In genomic region chr17:76051071-76051467, GRCh38 we compare ENCODE assay signal across 18 cellular contexts. TPM values are rescaled to one million over a fixed set of nuclear protein-coding genes. Genes with fewer than 3 reads are reported as not detected.
DNase-seq lines count a peak whose midpoint lies in the region; ATAC-seq and TF ChIP-seq lines count a peak whose summit lies in the region.
"Had no signal": no experiment of that assay in that cellular context is flagged by ENCODE, and none has a peak within 500 bp of the region (broad histone marks: within the 10 kb centered on the region; RNA-seq: fewer than 3 reads in every experiment).

No MANE protein-coding gene starts in this region.

- peaks cover 12% of the 10 kb centered on the region; the same call in 1 of the 2 replicates for H3F3A ChIP-seq in GM23338 (replicated peaks; ENCODE audit: low read depth)

- no peak for DNase-seq in GM23338 (ENCODE audit: low spot score)
- no peak for DNase-seq in T-helper 17 cell
- no peak for DNase-seq in hepatocyte (ENCODE audit: low spot score)
- DNase-seq in prostate gland (ENCODE audit: low spot score): no peak
- DNase-seq in NCI-H1048 (lab: John Stamatoyannopoulos, UW): no peak
- DNase-seq in NCI-H2081 (lab: John Stamatoyannopoulos, UW): no peak
- DNase-seq: activated CD4-positive, CD25-positive, alpha-beta regulatory T cell treated with anti-CD3 and anti-CD28 coated beads, Interleukin-2, amount 50 U/mL, for 72 hours; activated CD8-positive, alpha-beta memory T cell treated with anti-CD3 and anti-CD28 coated beads, Interleukin-2, amount 50 U/mL, for 4 hours; BE2C; DMS153; NCI-H2227 treated with DMSO at 0.1 percent for 48 hours; T-helper 2 cell had no signal

- H3K36me3 ChIP-seq in GM23338 (ENCODE audit: insufficient read depth) (peaks cover 35% of the 10 kb centered on the region), hepatocyte (replicated peaks; ENCODE audit: insufficient read depth, low read depth) (no peaks in the 10 kb centered on the region), prostate gland (peaks cover 4 to 16% of the 10 kb centered on the region in 2 donors)

- no peak for TF ChIP-seq CTCF in GM23338 (conservative IDR thresholded peaks at IDR 0.05; ENCODE audit: low read depth in 2 of 2)
- no peak for TF ChIP-seq CTCF in hepatocyte (IDR thresholded peaks at IDR 0.05; ENCODE audit: poor library complexity)
- peak in 1 of 4 experiments; percentile 9 for TF ChIP-seq CTCF in prostate gland (IDR thresholded peaks at IDR 0.05)

- no peaks in the 10 kb centered on the region for H3K9me3 ChIP-seq in T-helper 17 cell (ENCODE audit: control insufficient read depth, low read length, poor library complexity, severe bottlenecking)
- no peaks in the 10 kb centered on the region for H3K9me3 ChIP-seq in hepatocyte (ENCODE audit: low read depth)
- no peaks in the 10 kb centered on the region for H3K9me3 ChIP-seq in prostate gland
- H3K9me3 ChIP-seq: BE2C had no signal

- ATAC-seq in GM23338 (no peak), T-helper 17 cell (no peak), GM19351 (IDR thresholded peaks at IDR 0.05; ENCODE audit: unreplicated experiment) (no peak), GM18517 (IDR thresholded peaks at IDR 0.05; ENCODE audit: unreplicated experiment) (no peak)
- ATAC-seq: K562, Right ventricle myocardium inferior had no signal

- H2AFZ ChIP-seq in GM23338 (no peak overlapping the region), hepatocyte (no peak overlapping the region)

- no peak for TF ChIP-seq POLR2A in prostate gland (IDR thresholded peaks at IDR 0.05)

- H3K4me3 ChIP-seq in GM23338 (no peak overlapping the region), hepatocyte (no peak overlapping the region), prostate gland (no peak overlapping the region)
- H3K4me3 ChIP-seq: K562 had no signal

- H3K4me2 ChIP-seq in GM23338: no peak overlapping the region
- no peak overlapping the region for H3K4me2 ChIP-seq in hepatocyte

- H3K79me2 ChIP-seq in GM23338 (replicated peaks; ENCODE audit: insufficient read depth) (peaks cover 14% of the 10 kb centered on the region; the same call in 1 of the 2 replicates), hepatocyte (peaks cover 13% of the 10 kb centered on the region)

- H3K4me3 Mint-ChIP-seq in GM23338 (no peak overlapping the region), T-helper 17 cell (no peak overlapping the region)

- intact Hi-C loops in prostate gland (cut with DNase I): no loop called here

- H4K20me1 ChIP-seq in GM23338 (replicated peaks; ENCODE audit: insufficient read depth) (peaks cover 15% of the 10 kb centered on the region), hepatocyte (ENCODE audit: insufficient read depth, poor library complexity, severe bottlenecking) (no peaks in the 10 kb centered on the region)

- H3K4me1 Mint-ChIP-seq in GM23338 (peaks cover 5% of the 10 kb centered on the region; the same call in 2 of the 3 replicates), T-helper 17 cell (peaks cover 26% of the 10 kb centered on the region)

- H3K4me1 ChIP-seq in GM23338 (ENCODE audit: insufficient read depth): peaks cover 9% of the 10 kb centered on the region; the same call in 1 of the 2 replicates
- H3K4me1 ChIP-seq in hepatocyte (ENCODE audit: insufficient read depth): no peaks in the 10 kb centered on the region
- no peaks in the 10 kb centered on the region for H3K4me1 ChIP-seq in prostate gland (replicated peaks)
- H3K4me1 ChIP-seq: BE2C had no signal

- H3K27ac ChIP-seq in GM23338 (ENCODE audit: low read depth) (peak overlapping the region; percentile 4; the same call in 1 of the 2 replicates), hepatocyte (peak overlapping the region; percentile 26), prostate gland (peak overlapping the region; percentile 28 to 54)

- H3K9me3 Mint-ChIP-seq in GM23338: no peaks in the 10 kb centered on the region

- H3K27ac Mint-ChIP-seq in GM23338: no peak overlapping the region
- H3K27ac Mint-ChIP-seq in T-helper 17 cell: peak overlapping the region; percentile 53

- H3K27me3 Mint-ChIP-seq in GM23338 (ENCODE audit: insufficient read depth, low read depth, poor library complexity): peaks cover 1% of the 10 kb centered on the region
- no peaks in the 10 kb centered on the region for H3K27me3 Mint-ChIP-seq in T-helper 17 cell

- H3K9me2 ChIP-seq in GM23338 (ENCODE audit: insufficient read depth): no peaks in the 10 kb centered on the region
- no peaks in the 10 kb centered on the region for H3K9me2 ChIP-seq in hepatocyte (replicated peaks; ENCODE audit: insufficient read depth)

- H3K27me3 ChIP-seq in GM23338 (ENCODE audit: insufficient read depth) (no peaks in the 10 kb centered on the region), hepatocyte (no peaks in the 10 kb centered on the region), prostate gland (replicated peaks; ENCODE audit: insufficient read depth) (no peaks in the 10 kb centered on the region)
- H3K27me3 ChIP-seq: BE2C had no signal

- 89% methylated on average over 6 of the region's 6 CpGs for WGBS in hepatocyte (ENCODE audit: low lambda C conversion rate, missing lambda C conversion rate)
- 55% methylated on average over 6 of the region's 6 CpGs for WGBS in prostate gland

- peaks cover 62% of the 10 kb centered on the region for H3K36me3 Mint-ChIP-seq in GM23338 (ENCODE audit: low read depth)
- H3K36me3 Mint-ChIP-seq in T-helper 17 cell (ENCODE audit: low read depth): peaks cover 11% of the 10 kb centered on the region

TF ChIP-seq in GM23338, 12 proteins besides CTCF, POLR2A, EP300 and RAD21 (continues in another document):
- TF ChIP-seq POLR2AphosphoS5 (IDR thresholded peaks at IDR 0.05; ENCODE audit: low read depth) (no peak), EZH2 (IDR thresholded peaks at IDR 0.05; ENCODE audit: low read depth, unreplicated experiment) (no peak), REST (IDR thresholded peaks at IDR 0.05; ENCODE audit: unreplicated experiment) (no peak), CREB1 (CRISPR knock-in tag; IDR thresholded peaks at IDR 0.05; ENCODE audit: low read depth) (no peak), NANOG (IDR thresholded peaks at IDR 0.05; ENCODE audit: borderline replicate concordance) (no peak), JUNB (IDR thresholded peaks at IDR 0.05; ENCODE audit: unreplicated experiment) (no peak), EZH2phosphoT487 (IDR thresholded peaks at IDR 0.05; ENCODE audit: unreplicated experiment) (no peak)

RNA-seq across cellular contexts. Expression of gene SRP68, which starts 21.2 kb away (rescaled TPM):
- 60.3 and 62.8 TPM in 2 replicates for total RNA-seq in GM23338 (2014; rRNA removed; shearing (Covaris generic))
- polyA plus RNA-seq in GM23338 (2016; fragmentation: Nextera tagmentation; extraction: Ambion mirVana): 30.7 and 34.2 TPM in 2 replicates
- 10 to 100 TPM; 80.4 to 89.2 TPM for total RNA-seq in T-helper 17 cell
- 41.2 and 44.1 TPM in 2 replicates for total RNA-seq in hepatocyte
- 51.3 and 70.1 TPM in 2 replicates for polyA plus RNA-seq in hepatocyte
- total RNA-seq in prostate gland: 10 to 100 TPM; 33.5 to 51.2 TPM

RNA-seq across cellular contexts. Expression of gene GALR2, which starts 23.5 kb away (rescaled TPM):
- 0.70 and 2.2 TPM in 2 replicates for total RNA-seq in GM23338 (2014; rRNA removed; shearing (Covaris generic))
- polyA plus RNA-seq in GM23338 (2016; fragmentation: Nextera tagmentation; extraction: Ambion mirVana) (0.50 and 0.80 TPM in 2 replicates), hepatocyte (0.24 TPM in 1 of 2 replicates, not detected in the other)
- total RNA-seq in T-helper 17 cell (under 1 TPM; 0.55 to 0.96 TPM), hepatocyte (0.60 TPM in 1 of 2 replicates, not detected in the other), prostate gland (under 1 TPM in 1 of 2 donors, not detected in 1; 0.80 TPM)
- total RNA-seq: glomerular endothelial cell, K562, posterior vena cava, Right ventricle myocardium inferior had no signal

RNA-seq across cellular contexts. Expression of gene EVPL, which starts 24.0 kb away (rescaled TPM):
- total RNA-seq in GM23338 (2014; rRNA removed; shearing (Covaris generic)): 0.62 and 1.3 TPM in 2 replicates
- polyA plus RNA-seq in GM23338 (2016; fragmentation: Nextera tagmentation; extraction: Ambion mirVana) (0.47 and 0.59 TPM in 2 replicates), hepatocyte (2.0 and 4.6 TPM in 2 replicates)
- total RNA-seq in T-helper 17 cell (under 1 TPM; 0.05 to 0.68 TPM), hepatocyte (0.48 and 2.7 TPM in 2 replicates), prostate gland (10 to 100 TPM; 23.0 to 29.1 TPM)

RNA-seq across cellular contexts. Expression of gene ZACN, which starts 27.9 kb away (rescaled TPM):
- total RNA-seq in GM23338 (2014; rRNA removed; shearing (Covaris generic)): not detected in 2 replicates
- polyA plus RNA-seq in GM23338 (2016; fragmentation: Nextera tagmentation; extraction: Ambion mirVana) (0.47 and 0.82 TPM in 2 replicates), hepatocyte (21.2 and 24.0 TPM in 2 replicates)
- total RNA-seq in T-helper 17 cell (under 1 TPM in 1 of 2 donors, not detected in 1; 0.68 TPM), hepatocyte (0.08 TPM in 1 of 2 replicates, not detected in the other), prostate gland (not detected)
- total RNA-seq: glomerular endothelial cell, posterior vena cava, Right ventricle myocardium inferior had no signal
- polyA plus RNA-seq: K562 had no signal

RNA-seq across cellular contexts. Expression of gene CDK3, which starts 50.4 kb away (rescaled TPM):
- total RNA-seq in GM23338 (2014; rRNA removed; shearing (Covaris generic)): 5.9 and 10.2 TPM in 2 replicates
- polyA plus RNA-seq in GM23338 (2016; fragmentation: Nextera tagmentation; extraction: Ambion mirVana) (7.8 and 7.9 TPM in 2 replicates), hepatocyte (10.6 and 16.6 TPM in 2 replicates)
- total RNA-seq in T-helper 17 cell (1 to 10 TPM; 2.9 to 4.6 TPM), hepatocyte (0.88 and 7.8 TPM in 2 replicates), prostate gland (10 to 100 TPM; 16.9 to 17.2 TPM)
